ENCODE assay signal across 30 cellular contexts in genomic region chr10:91432175-91432574, GRCh38.
"Had no signal": no experiment of that assay in that cellular context is flagged by ENCODE, and none has a peak within 500 bp of the region (broad histone marks: within the 10 kb centered on the region; RNA-seq: fewer than 3 reads in every experiment).

No MANE protein-coding gene starts in this region.

- H3K27ac ChIP-seq: adrenal gland, body of pancreas, breast epithelium, Peyer's patch, WERI-Rb-1 had no signal

- H3K27ac Mint-ChIP-seq: activated CD8-positive, alpha-beta T cell treated with anti-CD3 and anti-CD28 coated beads, Interleukin-2, amount 10 ng/mL, durations not matched to agents 7 days and 5 days; activated naive CD4-positive, alpha-beta T cell treated with anti-CD3 and anti-CD28 coated beads for 36 hours; activated naive CD4-positive, alpha-beta T cell treated with anti-CD3 and anti-CD28 coated beads, Interleukin-2, amount 50 U/mL, for 72 hours; activated T-cell treated with anti-CD3 and anti-CD28 coated beads, Interleukin-2, amount 50 U/mL, for 24 hours; T-cell had no signal

- FAIRE-seq: astrocyte, K562 had no signal

- DNase-seq: activated CD4-positive, alpha-beta T cell treated with anti-CD3 and anti-CD28 coated beads for 1 hour; activated CD4-positive, alpha-beta T cell treated with anti-CD3 and anti-CD28 coated beads for 48 hours; activated CD4-positive, alpha-beta T cell treated with anti-CD3 and anti-CD28 coated beads, Interleukin-2, amount 50 U/mL, for 4 hours; activated CD4-positive, CD25-positive, alpha-beta regulatory T cell; activated CD8-positive, alpha-beta T cell treated with anti-CD3 and anti-CD28 coated beads, Interleukin-2, amount 10 ng/mL, durations not matched to agents 7 days and 5 days; activated gamma-delta T cell treated with Interleukin-2 at 50 U/mL for 16 hours; activated naive CD4-positive, alpha-beta T cell treated with anti-CD3 and anti-CD28 coated beads for 36 hours; activated T-cell treated with anti-CD3 and anti-CD28 coated beads, Interleukin-2, amount 50 U/mL, for 24 hours; adrenal gland; body of pancreas; IMR-90; NCI-H1105; NCI-H1417 treated with DMSO at 0.1 percent for 48 hours; NCI-H187 treated with DMSO at 0.1 percent for 48 hours; NCI-H2081; NCI-H2171 treated with DMSO at 0.1 percent for 48 hours; NCI-H2227 treated with DMSO at 0.1 percent for 48 hours; NCI-H524 treated with DMSO at 0.1 percent for 48 hours; PC-3; Peyer's patch; RPMI8226; SIG-M5; T-cell; T-helper 2 cell; T-helper 9 cell; WERI-Rb-1 had no signal

- H3K36me3 ChIP-seq: adrenal gland, breast epithelium, Peyer's patch, WERI-Rb-1 had no signal

- H3K27me3 Mint-ChIP-seq: activated T-cell treated with anti-CD3 and anti-CD28 coated beads, Interleukin-2, amount 50 U/mL, for 24 hours; T-cell had no signal

- H3K9me3 ChIP-seq: adrenal gland, body of pancreas, breast epithelium, Peyer's patch had no signal

- H3K4me1 ChIP-seq: adrenal gland, breast epithelium, Peyer's patch had no signal

- H3K4me3 Mint-ChIP-seq: activated CD8-positive, alpha-beta T cell treated with anti-CD3 and anti-CD28 coated beads, Interleukin-2, amount 10 ng/mL, durations not matched to agents 7 days and 5 days; activated naive CD4-positive, alpha-beta T cell treated with anti-CD3 and anti-CD28 coated beads for 36 hours; activated T-cell treated with anti-CD3 and anti-CD28 coated beads, Interleukin-2, amount 50 U/mL, for 24 hours; T-cell had no signal

- H3K4me3 ChIP-seq: adrenal gland, body of pancreas, breast epithelium, K562, Peyer's patch had no signal

- H3K27me3 ChIP-seq: adrenal gland, body of pancreas, breast epithelium, Peyer's patch had no signal

- H3K9me3 Mint-ChIP-seq: activated naive CD4-positive, alpha-beta T cell treated with anti-CD3 and anti-CD28 coated beads for 36 hours; activated naive CD4-positive, alpha-beta T cell treated with anti-CD3 and anti-CD28 coated beads, Interleukin-2, amount 50 U/mL, for 72 hours; activated T-cell treated with anti-CD3 and anti-CD28 coated beads, Interleukin-2, amount 50 U/mL, for 24 hours; T-cell had no signal

- H3K4me1 Mint-ChIP-seq: T-cell had no signal
